8 cellular contexts compared by ENCODE assay signal in the genomic region with DNA sequence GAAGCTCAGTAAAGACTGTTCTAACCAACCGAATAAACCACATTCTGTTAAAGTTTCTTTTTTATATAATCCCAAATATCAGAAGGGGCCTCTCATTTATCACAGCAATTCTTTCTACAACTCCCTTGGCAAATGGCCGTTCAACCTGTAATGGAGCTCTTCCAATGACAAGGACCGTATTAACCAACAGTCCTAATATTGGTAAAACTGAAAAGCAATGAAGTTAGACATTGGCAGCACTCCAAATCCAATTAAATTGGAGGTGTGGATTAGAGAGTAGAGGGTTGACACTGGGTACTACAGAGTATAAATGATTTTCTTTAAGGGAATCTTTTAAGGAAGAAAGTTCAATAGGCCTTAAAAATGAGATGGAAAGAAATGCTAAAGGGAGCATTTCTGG. TPM values are rescaled to one million over a fixed set of nuclear protein-coding genes. Genes with fewer than 3 reads are reported as not detected.
DNase-seq lines count a peak whose midpoint lies in the region; ATAC-seq and TF ChIP-seq lines count a peak whose summit lies in the region.

No MANE protein-coding gene starts in this region.

- H3K4me3 ChIP-seq in cardiac muscle cell (peak overlapping the region; percentile 61), left lung (peak overlapping the region; percentile 87 to 95), urinary bladder (ENCODE audit: low read depth, low read length) (peak overlapping the region; percentile 80)

- H3K9me3 ChIP-seq in cardiac muscle cell (ENCODE audit: low read depth) = no peaks in the 10 kb centered on the region
- no peaks in the 10 kb centered on the region for H3K9me3 ChIP-seq in left lung

- WGBS in urinary bladder = 29% methylated on average over 3 of the region's 3 CpGs

- TF ChIP-seq CTCF in cardiac muscle cell (IDR thresholded peaks at IDR 0.05; ENCODE audit: low read depth, low read length) (no peak), left lung (IDR thresholded peaks at IDR 0.05) (no peak)

- no peaks in the 10 kb centered on the region for H3K9me3 Mint-ChIP-seq in activated T-helper 1 cell treated with anti-CD3 and anti-CD28 coated beads, Interleukin-12 subunit alpha, Interleukin-12 subunit beta, Interleukin-2, Interleukin-4 antibody, amounts not matched to agents 30 ng/mL and 10 ng/mL and 1 ng/mL, durations not matched to agents 14 hours and 24 hours and 36 hours

- intact Hi-C loops in left ventricle myocardium superior (cut with micrococcal nuclease) = no loop called here
- intact Hi-C loops in activated T-helper 1 cell treated with anti-CD3 and anti-CD28 coated beads, Interleukin-12 subunit alpha, Interleukin-12 subunit beta, Interleukin-2, Interleukin-4 antibody, amounts not matched to agents 30 ng/mL and 10 ng/mL and 1 ng/mL, durations not matched to agents 14 hours and 24 hours and 36 hours (cut with micrococcal nuclease) = loop anchor here (5.0 kb wide), 2 partner anchors 453 to 462 kb away; a partner anchor contains a TSS
- intact Hi-C loops in left lung (cut with DNase I) = no loop called here

- DNase-seq in cardiac muscle cell (ENCODE audit: low read depth in 1 of 2, low spot score in 1 of 2) (no peak), left ventricle myocardium superior (no peak), left lung (no peak), hippocampal formation (lab: John Stamatoyannopoulos, UW) (no peak), NCI-H2196 (lab: John Stamatoyannopoulos, UW; ENCODE audit: unreplicated experiment) (no peak)
- no peak for DNase-seq in activated T-helper 1 cell treated with anti-CD3 and anti-CD28 coated beads, Interleukin-12 subunit alpha, Interleukin-12 subunit beta, Interleukin-2, Interleukin-4 antibody, amounts not matched to agents 30 ng/mL and 10 ng/mL and 1 ng/mL, durations not matched to agents 14 hours and 24 hours and 36 hours (ENCODE audit: low spot score)

- peaks cover 6% of the 10 kb centered on the region for H3K27me3 Mint-ChIP-seq in activated T-helper 1 cell treated with anti-CD3 and anti-CD28 coated beads, Interleukin-12 subunit alpha, Interleukin-12 subunit beta, Interleukin-2, Interleukin-4 antibody, amounts not matched to agents 30 ng/mL and 10 ng/mL and 1 ng/mL, durations not matched to agents 14 hours and 24 hours and 36 hours (ENCODE audit: insufficient read depth)

- peak overlapping the region; percentile 95 for H3K27ac ChIP-seq in cardiac muscle cell
- peak overlapping the region in 1 of 2 donors; percentile 92 for H3K27ac ChIP-seq in left lung
- no peak overlapping the region for H3K27ac ChIP-seq in urinary bladder (ENCODE audit: low read depth)

- H3K36me3 Mint-ChIP-seq in activated T-helper 1 cell treated with anti-CD3 and anti-CD28 coated beads, Interleukin-12 subunit alpha, Interleukin-12 subunit beta, Interleukin-2, Interleukin-4 antibody, amounts not matched to agents 30 ng/mL and 10 ng/mL and 1 ng/mL, durations not matched to agents 14 hours and 24 hours and 36 hours (ENCODE audit: low read depth) = peaks cover 9% of the 10 kb centered on the region

- peak overlapping the region; percentile 54 for H3K27ac Mint-ChIP-seq in activated T-helper 1 cell treated with anti-CD3 and anti-CD28 coated beads, Interleukin-12 subunit alpha, Interleukin-12 subunit beta, Interleukin-2, Interleukin-4 antibody, amounts not matched to agents 30 ng/mL and 10 ng/mL and 1 ng/mL, durations not matched to agents 14 hours and 24 hours and 36 hours

- peaks cover 28% of the 10 kb centered on the region for H3K4me1 ChIP-seq in cardiac muscle cell (ENCODE audit: low read depth)
- H3K4me1 ChIP-seq in left lung = peaks cover 13 to 48% of the 10 kb centered on the region in 2 donors
- peaks cover 2% of the 10 kb centered on the region for H3K4me1 ChIP-seq in urinary bladder (ENCODE audit: insufficient read depth)

- peaks cover 32% of the 10 kb centered on the region for H3K4me1 Mint-ChIP-seq in activated T-helper 1 cell treated with anti-CD3 and anti-CD28 coated beads, Interleukin-12 subunit alpha, Interleukin-12 subunit beta, Interleukin-2, Interleukin-4 antibody, amounts not matched to agents 30 ng/mL and 10 ng/mL and 1 ng/mL, durations not matched to agents 14 hours and 24 hours and 36 hours (ENCODE audit: low read depth)

- no peaks in the 10 kb centered on the region for H3K27me3 ChIP-seq in cardiac muscle cell
- H3K27me3 ChIP-seq in left lung = no peaks in the 10 kb centered on the region

- H3K36me3 ChIP-seq in cardiac muscle cell (peaks cover 5% of the 10 kb centered on the region), left lung (peaks cover 0 to 12% of the 10 kb centered on the region in 2 donors), urinary bladder (ENCODE audit: insufficient read depth) (no peaks in the 10 kb centered on the region)

- ATAC-seq in left ventricle myocardium superior = no peak
- no peak for ATAC-seq in left lung
- no peak for ATAC-seq in HG03039 (IDR thresholded peaks at IDR 0.05; ENCODE audit: unreplicated experiment)

- no peak overlapping the region for H3K4me3 Mint-ChIP-seq in activated T-helper 1 cell treated with anti-CD3 and anti-CD28 coated beads, Interleukin-12 subunit alpha, Interleukin-12 subunit beta, Interleukin-2, Interleukin-4 antibody, amounts not matched to agents 30 ng/mL and 10 ng/mL and 1 ng/mL, durations not matched to agents 14 hours and 24 hours and 36 hours

RNA-seq across cellular contexts. Expression of a gene that starts 0.8 kb away (rescaled TPM):
- 105 and 264 TPM in 2 replicates for total RNA-seq in cardiac muscle cell
- polyA plus RNA-seq in cardiac muscle cell = 43.3 and 52.9 TPM in 2 replicates
- 66.7 TPM for total RNA-seq in left ventricle myocardium superior
- total RNA-seq in activated T-helper 1 cell treated with anti-CD3 and anti-CD28 coated beads, Interleukin-12 subunit alpha, Interleukin-12 subunit beta, Interleukin-2, Interleukin-4 antibody, amounts not matched to agents 30 ng/mL and 10 ng/mL and 1 ng/mL, durations not matched to agents 14 hours and 24 hours and 36 hours = 43.4 and 44.0 TPM in 2 replicates
- 100 to 1,000 TPM; 101 to 115 TPM for total RNA-seq in left lung
- total RNA-seq in urinary bladder = 150 TPM
- 49.0 TPM for polyA plus RNA-seq in urinary bladder

RNA-seq across cellular contexts. Expression of a gene that starts 22.7 kb away (rescaled TPM):
- 0.28 and 0.63 TPM in 2 replicates for total RNA-seq in cardiac muscle cell
- 0.22 and 0.54 TPM in 2 replicates for polyA plus RNA-seq in cardiac muscle cell
- total RNA-seq in left ventricle myocardium superior = 3.0 TPM
- 0.59 and 1.1 TPM in 2 replicates for total RNA-seq in activated T-helper 1 cell treated with anti-CD3 and anti-CD28 coated beads, Interleukin-12 subunit alpha, Interleukin-12 subunit beta, Interleukin-2, Interleukin-4 antibody, amounts not matched to agents 30 ng/mL and 10 ng/mL and 1 ng/mL, durations not matched to agents 14 hours and 24 hours and 36 hours
- 1 to 10 TPM; 5.4 to 8.6 TPM for total RNA-seq in left lung
- 11.9 TPM for total RNA-seq in urinary bladder
- 3.0 TPM for polyA plus RNA-seq in urinary bladder
